In genomic region chr15:99955532-99955931, GRCh38 we compare ENCODE assay signal across 12 cellular contexts.
"Had no signal": no experiment of that assay in that cellular context is flagged by ENCODE, and none has a peak within 500 bp of the region (broad histone marks: within the 10 kb centered on the region; RNA-seq: fewer than 3 reads in every experiment).

No MANE protein-coding gene starts in this region.

- H3K4me3 ChIP-seq: hepatocyte, pancreas, tibial artery, uterus had no signal

- H3K4me1 ChIP-seq: pancreas, uterus had no signal

- DNase-seq: activated CD4-positive, alpha-beta T cell treated with anti-CD3 and anti-CD28 coated beads, Interleukin-2, amount 10 ng/mL, durations not matched to agents 24 days and 14 days; activated CD8-positive, alpha-beta T cell treated with anti-CD3 and anti-CD28 coated beads for 36 hours; activated gamma-delta T cell treated with Interleukin-2 at 50 U/mL for 16 hours; activated T-cell treated with anti-CD3 and anti-CD28 coated beads, Interleukin-2, amount 50 U/mL, for 72 hours; effector memory CD4-positive, alpha-beta T cell; naive thymus-derived CD8-positive, alpha-beta T cell; stimulated activated naive CD4-positive, alpha-beta T cell treated with Interleukin-2 at 50 U/mL for 16 hours; tibial artery had no signal

- H3K79me2 ChIP-seq: hepatocyte had no signal

- H3K27ac ChIP-seq: foreskin keratinocyte, hepatocyte, pancreas, tibial artery, uterus had no signal

- H3K36me3 ChIP-seq: pancreas, tibial artery, uterus had no signal

- H3K9me3 ChIP-seq: pancreas, uterus had no signal

- H2AFZ ChIP-seq: hepatocyte had no signal

- H3K4me2 ChIP-seq: hepatocyte had no signal

- H3K27me3 ChIP-seq: pancreas, tibial artery, uterus had no signal
